Comparison of ENCODE assay signal across 8 cellular contexts in the genomic region with DNA sequence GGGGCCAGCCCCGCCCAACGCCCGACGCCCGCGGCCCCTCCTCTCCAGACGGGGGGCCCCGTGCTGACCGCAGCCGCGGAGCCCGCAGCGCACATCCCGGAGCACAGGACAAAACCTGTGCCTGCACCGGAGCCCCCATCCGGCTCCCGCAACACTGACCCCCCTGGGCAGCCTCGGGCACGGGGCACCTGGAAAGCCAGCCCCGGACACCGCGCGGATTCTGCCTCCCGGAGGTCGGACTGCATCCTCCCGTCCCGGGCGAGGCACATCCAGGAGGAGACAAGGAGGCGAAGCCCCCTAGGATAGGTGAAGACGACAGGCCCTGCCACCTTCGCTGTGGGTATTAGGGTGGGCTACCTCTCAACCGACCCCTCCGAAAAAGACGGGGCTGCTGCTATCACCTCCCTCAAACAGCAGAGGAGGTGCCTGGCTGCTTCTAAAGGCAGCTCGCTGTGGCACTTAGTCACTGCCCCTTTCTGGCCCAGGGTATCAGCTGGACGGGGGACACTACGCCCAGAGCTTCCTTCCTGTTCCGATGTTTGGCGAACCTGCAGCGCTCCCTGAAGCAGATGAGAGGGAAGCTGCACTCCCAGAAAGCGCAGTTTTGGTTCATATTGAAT. TPM values are rescaled to one million over a fixed set of nuclear protein-coding genes. Genes with fewer than 3 reads are reported as not detected.
DNase-seq lines count a peak whose midpoint lies in the region; ATAC-seq and TF ChIP-seq lines count a peak whose summit lies in the region.

No MANE protein-coding gene starts in this region.

- H3K36me3 Mint-ChIP-seq in dendritic cell treated with granulocyte-macrophage colony-stimulating factor and Interleukin-4, amounts not matched to agents 40 ng/mL and 50 ng/mL, for 4 days (ENCODE audit: low read depth): peaks cover 60% of the 10 kb centered on the region
- peaks cover 3% of the 10 kb centered on the region for H3K36me3 Mint-ChIP-seq in type B pancreatic cell

- H3K4me3 ChIP-seq in AG04449 (ENCODE audit: low read depth, low read length) (peak overlapping the region; percentile 75), SJSA1 (peak overlapping the region; percentile 47), mesendoderm (ENCODE audit: low read length) (peak overlapping the region; percentile 19)

- peak; percentile 8 for ATAC-seq in GM18502 (IDR thresholded peaks at IDR 0.05; ENCODE audit: poor library complexity, unreplicated experiment)
- ATAC-seq in HG03439 (IDR thresholded peaks at IDR 0.05; ENCODE audit: unreplicated experiment): peak; percentile 2

- no peak overlapping the region for H3K4ac ChIP-seq in mesendoderm (ENCODE audit: low read depth, low read length)

- CTCF ChIA-PET in AG04449 (lab: Yijun Ruan, JAX): interaction anchor here (0.6 to 12.1 kb wide), 12 partner anchors 10 to 594 kb away, joined by 3 to 288 read pairs (median 6); a partner anchor contains a TSS

- H3K27ac Mint-ChIP-seq in dendritic cell treated with granulocyte-macrophage colony-stimulating factor and Interleukin-4, amounts not matched to agents 40 ng/mL and 50 ng/mL, for 4 days: peak overlapping the region; percentile 79
- H3K27ac Mint-ChIP-seq in type B pancreatic cell: peak overlapping the region; percentile 66

- H2BK5ac ChIP-seq in mesendoderm (ENCODE audit: low read length): no peak overlapping the region

- H3K9ac ChIP-seq in mesendoderm (ENCODE audit: low read length): peak overlapping the region; percentile 56

- no peak overlapping the region for H3K18ac ChIP-seq in mesendoderm (ENCODE audit: low read length)

- no peak overlapping the region for H2AK5ac ChIP-seq in mesendoderm (ENCODE audit: low read length)

- H3K9me3 Mint-ChIP-seq in dendritic cell treated with granulocyte-macrophage colony-stimulating factor and Interleukin-4, amounts not matched to agents 40 ng/mL and 50 ng/mL, for 4 days: no peaks in the 10 kb centered on the region
- H3K9me3 Mint-ChIP-seq in type B pancreatic cell: no peaks in the 10 kb centered on the region

- DNase-seq in AG04449 (ENCODE audit: low read depth, low spot score) (no peak), SJSA1 (ENCODE audit: low read depth in 1 of 2, low spot score in 2 of 2) (no peak), mesendoderm (peak; percentile 82), type B pancreatic cell (ENCODE audit: extremely low spot score, unreplicated experiment) (no peak), middle frontal gyrus (ENCODE audit: extremely low spot score, low spot score) (no peak)

- WGBS in mesendoderm (ENCODE audit: extremely low coverage, insufficient coverage, low lambda C conversion rate): no CpG with 5 or more reads among the region's 41 CpGs

- H3K36me3 ChIP-seq in SJSA1 (no peaks in the 10 kb centered on the region), mesendoderm (ENCODE audit: control insufficient read depth, insufficient read depth, low read length) (no peaks in the 10 kb centered on the region)

- no peak overlapping the region for H2BK120ac ChIP-seq in mesendoderm (ENCODE audit: low read depth, low read length)

- H3K4me3 Mint-ChIP-seq in dendritic cell treated with granulocyte-macrophage colony-stimulating factor and Interleukin-4, amounts not matched to agents 40 ng/mL and 50 ng/mL, for 4 days: peak overlapping the region; percentile 78
- H3K4me3 Mint-ChIP-seq in type B pancreatic cell: peak overlapping the region; percentile 84

- H3K4me1 Mint-ChIP-seq in dendritic cell treated with granulocyte-macrophage colony-stimulating factor and Interleukin-4, amounts not matched to agents 40 ng/mL and 50 ng/mL, for 4 days (ENCODE audit: low read depth): peaks cover 57% of the 10 kb centered on the region
- peaks cover 26% of the 10 kb centered on the region for H3K4me1 Mint-ChIP-seq in type B pancreatic cell (ENCODE audit: unreplicated experiment)

- intact Hi-C loops in dendritic cell treated with granulocyte-macrophage colony-stimulating factor and Interleukin-4, amounts not matched to agents 40 ng/mL and 50 ng/mL, for 4 days (cut with micrococcal nuclease): loop anchor here (5.0 kb wide), 2 partner anchors 148 to 258 kb away; no protein-coding TSS in a partner anchor

- no peak overlapping the region for H4K5ac ChIP-seq in mesendoderm (ENCODE audit: low read length)

- H3K4me1 ChIP-seq in SJSA1 (replicated peaks): peaks cover 43% of the 10 kb centered on the region
- H3K4me1 ChIP-seq in mesendoderm (ENCODE audit: control insufficient read depth, low read depth, low read length): peaks cover 8% of the 10 kb centered on the region

- no peak overlapping the region for H4K8ac ChIP-seq in mesendoderm (ENCODE audit: low read depth, low read length)

- H3K79me2 ChIP-seq in mesendoderm (ENCODE audit: control insufficient read depth, insufficient read depth, low read length): peaks cover 43% of the 10 kb centered on the region

- TF ChIP-seq CTCF in AG04449 (IDR thresholded peaks at IDR 0.05; ENCODE audit: insufficient read depth, low read length, missing control alignments): no peak
- TF ChIP-seq CTCF in type B pancreatic cell (conservative IDR thresholded peaks at IDR 0.05): peak; percentile 21

- no peak overlapping the region for H2BK15ac ChIP-seq in mesendoderm (replicated peaks; ENCODE audit: low read depth)

- H3K56ac ChIP-seq in mesendoderm (ENCODE audit: low read length): peak overlapping the region; percentile 85

- H3K79me1 ChIP-seq in mesendoderm (ENCODE audit: low read length): peaks cover 34% of the 10 kb centered on the region

- no peaks in the 10 kb centered on the region for H3K27me3 Mint-ChIP-seq in dendritic cell treated with granulocyte-macrophage colony-stimulating factor and Interleukin-4, amounts not matched to agents 40 ng/mL and 50 ng/mL, for 4 days
- H3K27me3 Mint-ChIP-seq in type B pancreatic cell: no peaks in the 10 kb centered on the region

- H3K27ac ChIP-seq in SJSA1: no peak overlapping the region
- no peak overlapping the region for H3K27ac ChIP-seq in mesendoderm (ENCODE audit: low read depth, low read length)

- H3K23ac ChIP-seq in mesendoderm (ENCODE audit: low read length): no peak overlapping the region

- POLR2A ChIA-PET in AG04449 (lab: Yijun Ruan, JAX): interaction anchor here (1.0 to 1.1 kb wide), 3 partner anchors 141 to 578 kb away, joined by 3 to 5 read pairs (median 3); no protein-coding TSS in a partner anchor

- no peaks in the 10 kb centered on the region for H3K27me3 ChIP-seq in SJSA1 (replicated peaks)
- no peaks in the 10 kb centered on the region for H3K27me3 ChIP-seq in mesendoderm (ENCODE audit: insufficient read depth, low read length, poor library complexity)

- H3K4me2 ChIP-seq in mesendoderm (ENCODE audit: low read length): peak overlapping the region; percentile 98

- no peaks in the 10 kb centered on the region for H3K9me3 ChIP-seq in SJSA1 (replicated peaks)

RNA-seq across cellular contexts. Expression of a gene that starts 10.6 kb away (rescaled TPM):
- 27.2 and 44.4 TPM in 2 replicates for total RNA-seq in SJSA1 (2014; rRNA removed; shearing (Covaris generic))
- polyA plus RNA-seq in mesendoderm (2013, experiment 1 of 2): 23.7 TPM
- 23.4 TPM for polyA plus RNA-seq in mesendoderm (2013, experiment 2 of 2)
- 10.4 and 27.0 TPM in 2 replicates for total RNA-seq in type B pancreatic cell (ENCODE audit: low replicate concordance)

Comparison
In these comparisons a context has a peak if more than half of its experiments do, and no peak if none do; other contexts are left out.
1. H3K4me3 ChIP-seq: peak in every context shown above with its lines; median percentile 75 in AG04449; 47 in SJSA1; 19 in mesendoderm.